In genomic region chr3:38823186-38823585, GRCh38 we compare ENCODE assay signal across 37 cellular contexts. TPM values are rescaled to one million over a fixed set of nuclear protein-coding genes. Genes with fewer than 3 reads are reported as not detected.
"Had no signal": no experiment of that assay in that cellular context is flagged by ENCODE, and none has a peak within 500 bp of the region (broad histone marks: within the 10 kb centered on the region; RNA-seq: fewer than 3 reads in every experiment).

No MANE protein-coding gene starts in this region.

- H3K27me3 ChIP-seq: adrenal gland, ascending aorta, brain microvascular endothelial cell, breast epithelium, cardiac muscle cell had no signal

- H3K27ac ChIP-seq: adrenal gland, ascending aorta, brain microvascular endothelial cell, breast epithelium, cardiac muscle cell had no signal

- FAIRE-seq: astrocyte had no signal

- DNase-seq: activated effector memory CD4-positive, alpha-beta T cell treated with anti-CD3 and anti-CD28 coated beads, Interleukin-2, amount 50 U/mL, for 16 hours; activated effector memory CD4-positive, alpha-beta T cell treated with Interleukin-2 at 50 U/mL for 16 hours; activated gamma-delta T cell; activated gamma-delta T cell treated with Interleukin-2 at 50 U/mL for 16 hours; activated naive CD4-positive, alpha-beta T cell; activated naive CD4-positive, alpha-beta T cell treated with anti-CD3 and anti-CD28 coated beads for 36 hours; activated naive CD4-positive, alpha-beta T cell treated with anti-CD3 and anti-CD28 coated beads, Interleukin-2, amount 10 ng/mL, durations not matched to agents 7 days and 5 days; activated naive CD4-positive, alpha-beta T cell treated with anti-CD3 and anti-CD28 coated beads, Interleukin-2, amount 50 U/mL, for 16 hours; activated naive CD4-positive, alpha-beta T cell treated with Interleukin-2 at 50 U/mL for 16 hours; activated naive CD8-positive, alpha-beta T cell treated with anti-CD3 and anti-CD28 coated beads for 36 hours; activated naive CD8-positive, alpha-beta T cell treated with anti-CD3 and anti-CD28 coated beads, Interleukin-2, amount 10 ng/mL, durations not matched to agents 7 days and 5 days; activated naive CD8-positive, alpha-beta T cell treated with anti-CD3 and anti-CD28 coated beads, Interleukin-2, amount 50 U/mL, for 24 hours; activated T-cell treated with anti-CD3 and anti-CD28 coated beads, Interleukin-2, amount 50 U/mL, for 1 hour; activated T-cell treated with anti-CD3 and anti-CD28 coated beads, Interleukin-2, amount 50 U/mL, for 24 hours; activated T-cell treated with anti-CD3 and anti-CD28 coated beads, Interleukin-2, amount 50 U/mL, for 4 hours; activated T-cell treated with anti-CD3 and anti-CD28 coated beads, Interleukin-2, amount 50 U/mL, for 48 hours; activated T-cell treated with anti-CD3 and anti-CD28 coated beads, Interleukin-2, amount 50 U/mL, for 72 hours; adrenal gland; amniotic stem cell; anterior cingulate cortex; aorta; brain microvascular endothelial cell; caudate nucleus; central memory CD4-positive, alpha-beta T cell; cerebellar nuclear complex had no signal

- H3K4me3 ChIP-seq: adrenal gland, ascending aorta, breast epithelium, cardiac muscle cell had no signal

- H3K36me3 ChIP-seq: adrenal gland, ascending aorta, brain microvascular endothelial cell, breast epithelium, cardiac muscle cell had no signal

- H3K4me1 ChIP-seq: adrenal gland, ascending aorta, breast epithelium had no signal

- H3K9me3 ChIP-seq: adrenal gland, ascending aorta, breast epithelium had no signal

- ATAC-seq: activated naive CD4-positive, alpha-beta T cell treated with anti-CD3 and anti-CD28 coated beads, Interleukin-2, amount 50 U/mL, for 72 hours; activated naive CD8-positive, alpha-beta T cell treated with anti-CD3 and anti-CD28 coated beads, Interleukin-2, amount 50 U/mL, for 24 hours; activated T-cell treated with anti-CD3 and anti-CD28 coated beads, Interleukin-2, amount 50 U/mL, for 4 hours; activated T-cell treated with anti-CD3 and anti-CD28 coated beads, Interleukin-2, amount 50 U/mL, for 72 hours; activated T-helper 17 cell treated with anti-CD3 and anti-CD28 coated beads, Interleukin-2, amount 50 U/mL, for 72 hours had no signal

RNA-seq across cellular contexts. Expression of gene SCN10A, which starts 7.2 kb away (rescaled TPM):
- total RNA-seq: activated naive CD4-positive, alpha-beta T cell treated with anti-CD3 and anti-CD28 coated beads for 36 hours; activated naive CD4-positive, alpha-beta T cell treated with anti-CD3 and anti-CD28 coated beads, Interleukin-2, amount 50 U/mL, for 72 hours; activated naive CD8-positive, alpha-beta T cell treated with anti-CD3 and anti-CD28 coated beads for 36 hours; activated naive CD8-positive, alpha-beta T cell treated with anti-CD3 and anti-CD28 coated beads, Interleukin-2, amount 10 ng/mL, durations not matched to agents 7 days and 5 days; activated T-cell treated with anti-CD3 and anti-CD28 coated beads, Interleukin-2, amount 50 U/mL, for 4 hours; activated T-cell treated with anti-CD3 and anti-CD28 coated beads, Interleukin-2, amount 50 U/mL, for 72 hours; activated T-helper 1 cell treated with anti-CD3 and anti-CD28 coated beads, Interleukin-12 subunit alpha, Interleukin-12 subunit beta, Interleukin-2, Interleukin-4 antibody, amounts not matched to agents 30 ng/mL and 10 ng/mL and 1 ng/mL, durations not matched to agents 14 hours and 24 hours and 36 hours; activated T-helper 17 cell treated with anti-CD3 and anti-CD28 coated beads, Interleukin-2, amount 50 U/mL, for 72 hours; activated T-helper 2 cell treated with anti-CD3 and anti-CD28 coated beads, Interferon-gamma antibody, Interleukin-2, Interleukin-4, amounts not matched to agents 10 μg/mL and 5 μg/mL and 100 μg/mL, durations not matched to agents 14 hours and 24 hours and 36 hours; adrenal gland; aorta; ascending aorta; astrocyte; breast epithelium; bronchial epithelial cell; cardiac muscle cell; cerebellum; chondrocyte had no signal
- polyA plus RNA-seq: adipose tissue, adrenal gland, aorta, cardiac muscle cell had no signal
